Comparison of ENCODE assay signal across 8 cellular contexts in genomic region chr5:143229896-143230675, GRCh38.
A peak's percentile ranks its signal among the peaks of the same experiment; 100 is the strongest.
DNase-seq lines count a peak whose midpoint lies in the region; ATAC-seq, FAIRE-seq and TF ChIP-seq lines count a peak whose summit lies in the region.

No MANE protein-coding gene starts in this region.

- no peak overlapping the region for H3K27ac ChIP-seq in smooth muscle cell (ENCODE audit: low read depth)

- H3K4me2 ChIP-seq in smooth muscle cell, result no peak overlapping the region

- peak overlapping the region; percentile 48 for H2AFZ ChIP-seq in smooth muscle cell (ENCODE audit: low read depth)

- H3K4me3 ChIP-seq in AG10803 (ENCODE audit: low read length) (no peak overlapping the region; the same call in 1 of the 2 replicates), fibroblast of villous mesenchyme (ENCODE audit: low read depth, low read length) (no peak overlapping the region), smooth muscle cell (no peak overlapping the region)

- TF ChIP-seq CTCF in AG10803 (conservative IDR thresholded peaks at IDR 0.05; ENCODE audit: low read length) (no peak), fibroblast of villous mesenchyme (IDR thresholded peaks at IDR 0.05; ENCODE audit: insufficient read depth, low read depth, low read length) (no peak), smooth muscle cell (IDR thresholded peaks at IDR 0.05; ENCODE audit: borderline replicate concordance, insufficient read depth, poor library complexity, severe bottlenecking) (no peak)

- H3K27me3 ChIP-seq in smooth muscle cell (ENCODE audit: low read depth), result no peaks in the 10 kb centered on the region

- peak; percentile 87 for DNase-seq in AG10803 (ENCODE audit: low read depth)
- DNase-seq in RCC 7860 (ENCODE audit: low spot score), result peak; percentile 84
- peak; percentile 58 for DNase-seq in fibroblast of villous mesenchyme (ENCODE audit: low read depth)
- DNase-seq in smooth muscle cell (lab: John Stamatoyannopoulos, UW; ENCODE audit: unreplicated experiment), result no peak
- DNase-seq in COLO668 (lab: John Stamatoyannopoulos, UW; ENCODE audit: unreplicated experiment), result no peak
- DNase-seq in activated CD8-positive, alpha-beta memory T cell treated with anti-CD3 and anti-CD28 coated beads for 24 hours, result no peak

- ATAC-seq in GM18520 (IDR thresholded peaks at IDR 0.05; ENCODE audit: unreplicated experiment) (peak; percentile 84), HG02938 (IDR thresholded peaks at IDR 0.05; ENCODE audit: unreplicated experiment) (peak; percentile 89)

- no peaks in the 10 kb centered on the region for H3K36me3 ChIP-seq in smooth muscle cell (ENCODE audit: low read depth)

- H3K4me1 ChIP-seq in smooth muscle cell (ENCODE audit: low read depth), result peaks cover 3% of the 10 kb centered on the region

- no peak overlapping the region for H3K9ac ChIP-seq in smooth muscle cell (ENCODE audit: low read depth)

- H3K79me2 ChIP-seq in smooth muscle cell (ENCODE audit: low read depth), result no peaks in the 10 kb centered on the region

- H3K9me3 ChIP-seq in smooth muscle cell (replicated peaks; ENCODE audit: low read depth), result no peaks in the 10 kb centered on the region

- no peaks in the 10 kb centered on the region for H4K20me1 ChIP-seq in smooth muscle cell (ENCODE audit: low read depth)

- no peaks in the 10 kb centered on the region for H3F3A ChIP-seq in smooth muscle cell (ENCODE audit: low read depth)

- WGBS in smooth muscle cell (ENCODE audit: low lambda C conversion rate), result 68% methylated on average over 10 of the region's 10 CpGs

- peak; percentile 95 for FAIRE-seq in RCC 7860 (lab: Jason Lieb, UNC)

Comparison
In these comparisons a context has a peak if more than half of its experiments do, and no peak if none do; other contexts are left out.
1. DNase-seq: peak in AG10803 (single experiment), RCC 7860 (single experiment) and fibroblast of villous mesenchyme (single experiment); none in smooth muscle cell (single experiment), COLO668 (single experiment) and activated CD8-positive, alpha-beta memory T cell treated with anti-CD3 and anti-CD28 coated beads for 24 hours (single experiment).